Comparison of ENCODE assay signal across 8 cellular contexts in the genomic region with DNA sequence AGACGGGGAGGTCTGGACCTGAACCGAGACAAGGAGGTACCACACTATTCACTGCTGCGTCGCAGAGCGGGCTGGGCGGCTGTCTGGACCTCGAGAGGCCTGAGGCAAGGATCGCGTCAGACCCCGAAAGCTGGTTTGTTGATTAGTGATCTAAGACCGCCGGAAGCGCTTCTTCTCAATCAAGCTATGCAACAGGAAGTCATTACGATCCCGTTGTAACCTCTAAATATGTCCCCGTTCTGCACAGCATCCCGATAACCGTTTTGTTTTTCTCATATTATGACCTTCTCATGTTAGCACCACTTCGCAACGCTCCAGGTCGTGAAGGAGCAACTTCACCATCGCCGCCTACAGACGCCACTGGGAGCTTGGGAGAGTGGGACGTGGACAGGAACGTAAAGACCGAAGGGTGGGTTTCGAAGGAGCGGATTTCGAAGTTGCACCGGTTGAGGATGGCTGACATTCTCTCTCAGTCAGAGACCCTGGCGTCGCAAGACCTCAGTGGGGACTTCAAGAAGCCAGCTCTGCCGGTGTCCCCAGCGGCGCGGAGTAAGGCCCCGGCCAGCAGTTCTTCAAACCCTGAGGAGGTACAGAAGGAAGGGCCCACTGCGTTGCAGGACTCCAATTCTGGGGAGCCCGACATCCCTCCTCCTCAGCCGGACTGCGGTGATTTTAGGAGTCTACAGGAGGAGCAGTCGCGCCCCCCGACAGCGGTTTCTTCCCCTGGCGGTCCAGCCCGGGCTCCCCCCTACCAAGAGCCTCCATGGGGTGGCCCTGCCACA. TPM values are rescaled to one million over a fixed set of nuclear protein-coding genes. Genes with fewer than 3 reads are reported as not detected.
A peak's percentile ranks its signal among the peaks of the same experiment; 100 is the strongest.
DNase-seq lines count a peak whose midpoint lies in the region; ATAC-seq and TF ChIP-seq lines count a peak whose summit lies in the region.

Gene SLC4A1AP, plus strand, starts transcription at position 427 of the 782 bp plus-strand sequence. Its CDS starts 26 bp downstream, at position 453.
Gene SUPT7L, minus strand, starts transcription at position 152 of the 782 bp plus-strand sequence. CDS start 1,422 bp downstream, outside the sequence.

- H3K9me3 ChIP-seq in BE2C, result no peaks in the 10 kb centered on the region
- H3K9me3 ChIP-seq in duodenal mucosa (ENCODE audit: control insufficient read depth in 1 of 2, low read length in 2 of 2), result no peaks in the 10 kb centered on the region
- no peaks in the 10 kb centered on the region for H3K9me3 ChIP-seq in right lobe of liver

- TF ChIP-seq CTCF in BE2C (IDR thresholded peaks at IDR 0.05; ENCODE audit: low read depth, low read length) (no peak), right lobe of liver (IDR thresholded peaks at IDR 0.05) (no peak)

- ATAC-seq in GM19324 (IDR thresholded peaks at IDR 0.05; ENCODE audit: low FRiP score, unreplicated experiment) (peak; percentile 68), HG03521 (IDR thresholded peaks at IDR 0.05; ENCODE audit: unreplicated experiment) (peak; percentile 65), right lobe of liver (peak; percentile 85 to 92 (median 87))

- H3K4me3 ChIP-seq in BE2C (ENCODE audit: low read depth, low read length) (peak within 1 kb of the TSS; percentile 91), duodenal mucosa (ENCODE audit: low read depth in 1 of 2, low read length in 2 of 2) (peak within 1 kb of the TSS; percentile 95), right lobe of liver (peak within 1 kb of the TSS; percentile 69 to 89 (median 83))

- H3K36me3 ChIP-seq in BE2C (peaks cover 44% of the 10 kb centered on the region), duodenal mucosa (ENCODE audit: control insufficient read depth in 1 of 2, insufficient read depth in 2 of 2, low read length in 2 of 2) (peaks cover 12 to 43% of the 10 kb centered on the region in 2 donors), right lobe of liver (peaks cover 11 to 53% (median 13%) of the 10 kb centered on the region in 4 donors)

- H3K27me3 ChIP-seq in BE2C (no peaks in the 10 kb centered on the region), duodenal mucosa (ENCODE audit: control insufficient read depth in 1 of 2, insufficient read depth in 2 of 2, low read length in 2 of 2) (no peaks in the 10 kb centered on the region), right lobe of liver (no peaks in the 10 kb centered on the region)

- H3K4me1 ChIP-seq in BE2C (peaks cover 3% of the 10 kb centered on the region; the same call in 1 of the 2 replicates), duodenal mucosa (ENCODE audit: control insufficient read depth in 1 of 2, insufficient read depth in 2 of 2, low read length in 2 of 2) (peaks cover 17 to 28% of the 10 kb centered on the region in 2 donors), right lobe of liver (peaks cover 0 to 26% (median 6%) of the 10 kb centered on the region in 4 donors)

- DNase-seq in BE2C (peak; percentile 84), NCI-H748 treated with DMSO at 0.1 percent for 48 hours (lab: John Stamatoyannopoulos, UW) (peak; percentile 62), right lobe of liver (peak; percentile 66 to 72 (median 70))
- DNase-seq in activated CD4-positive, alpha-beta T cell treated with anti-CD3 and anti-CD28 coated beads, Interleukin-2, amount 50 U/mL, for 48 hours, result peak; percentile 75 to 80
- peak; percentile 59 to 62 for DNase-seq in stimulated activated CD4-positive, alpha-beta T cell treated with anti-CD3 and anti-CD28 coated beads, Interleukin-4, amount 100 ng/mL, for 4 hours

- peak; percentile 13 for TF ChIP-seq POLR2A in right lobe of liver (IDR thresholded peaks at IDR 0.05)

- H3K27ac ChIP-seq in duodenal mucosa (ENCODE audit: low read depth, low read length), result peak within 1 kb of the TSS; percentile 91
- H3K27ac ChIP-seq in right lobe of liver, result peak within 1 kb of the TSS; percentile 79 to 84 (median 82)

- intact Hi-C loops in right lobe of liver (cut with DNase I), result no loop called here

- WGBS in right lobe of liver (ENCODE audit: insufficient coverage, low coverage, low lambda C conversion rate, missing lambda C conversion rate), result 0% methylated on average over 35 of the region's 48 CpGs

- peak within 1 kb of the TSS; percentile 79 to 93 for H3K9ac ChIP-seq in duodenal mucosa (ENCODE audit: low read depth in 1 of 2, low read length in 2 of 2)

RNA-seq across cellular contexts. Expression of gene SLC4A1AP, which starts in this region (rescaled TPM):
- polyA plus RNA-seq in BE2C (2012; ENCODE audit: insufficient read depth, insufficient read length, low read depth), result 29.2 TPM
- total RNA-seq in right lobe of liver, result 10 to 100 TPM in 2 of 6 experiments, 1 to 10 TPM in 4; 6.5 to 12.7 (median 8.5) TPM

RNA-seq across cellular contexts. Expression of gene SUPT7L, which starts in this region (rescaled TPM):
- polyA plus RNA-seq in BE2C (2012; ENCODE audit: insufficient read depth, insufficient read length, low read depth), result 49.4 TPM
- 10 to 100 TPM; 11.4 to 15.3 (median 13.9) TPM for total RNA-seq in right lobe of liver

Comparison
In these comparisons a context has a peak if more than half of its experiments do, and no peak if none do; other contexts are left out.
1. Peak in every context shown above with its lines: DNase-seq, ATAC-seq, H3K4me3 ChIP-seq and H3K27ac ChIP-seq.